8 cellular contexts compared by ENCODE assay signal in the genomic region with DNA sequence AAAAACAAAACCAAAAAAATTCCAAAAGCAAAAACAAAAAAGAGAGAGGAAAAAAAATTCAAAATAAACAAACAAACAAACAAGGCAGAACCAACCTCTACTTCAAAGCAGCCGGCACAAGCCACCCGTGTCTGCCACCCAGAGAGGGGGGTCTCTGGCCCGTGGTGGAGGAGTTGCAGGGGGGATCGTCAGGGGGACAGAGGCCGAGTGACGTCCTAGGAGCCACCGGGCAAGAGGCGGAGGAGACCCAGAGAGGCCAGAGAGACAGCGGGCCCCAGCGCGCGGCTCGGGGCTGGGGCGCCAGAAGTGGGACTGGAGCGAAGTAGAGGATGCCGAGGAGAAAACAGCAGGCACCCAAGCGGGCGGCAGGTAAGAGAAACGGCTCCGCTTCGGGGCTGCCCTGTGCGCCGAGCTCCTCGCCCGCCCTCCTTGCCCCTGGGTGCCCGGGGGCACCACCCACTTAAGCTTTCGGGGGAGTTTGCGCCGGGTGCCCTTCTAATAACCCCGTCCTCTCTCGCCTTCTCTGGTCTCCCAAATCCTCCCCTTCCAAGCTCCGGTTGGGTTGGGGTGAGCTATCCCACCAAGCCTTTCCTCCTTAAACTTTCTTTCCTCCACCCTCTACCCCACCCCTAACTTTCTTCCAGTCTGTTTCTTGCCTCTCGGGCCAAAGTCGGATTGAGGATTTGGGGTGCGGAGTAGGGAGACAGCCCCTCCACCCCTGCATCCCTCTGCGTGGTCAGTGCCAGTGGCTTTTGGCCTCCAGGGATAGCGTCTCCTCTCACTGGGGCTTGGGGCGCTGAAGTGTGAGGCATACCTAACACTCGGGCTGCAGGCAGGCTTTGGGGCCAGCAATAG. TPM values are rescaled to one million over a fixed set of nuclear protein-coding genes. Genes with fewer than 3 reads are reported as not detected.
DNase-seq lines count a peak whose midpoint lies in the region; ATAC-seq and TF ChIP-seq lines count a peak whose summit lies in the region.

No MANE protein-coding gene starts in this region.

- no peak for TF ChIP-seq POLR2A in ovary (IDR thresholded peaks at IDR 0.05)

- no peaks in the 10 kb centered on the region for H3K9me3 ChIP-seq in ovary

- H3K27me3 ChIP-seq in ovary, result no peaks in the 10 kb centered on the region

- no peak for TF ChIP-seq EP300 in ovary (IDR thresholded peaks at IDR 0.05)

- intact Hi-C loops in ovary (cut with DNase I), result no loop called here

- peak overlapping the region; percentile 56 for H3K4me3 ChIP-seq in fibroblast of pulmonary artery (replicated peaks; ENCODE audit: low read depth, low read length)
- H3K4me3 ChIP-seq in ovary, result peak overlapping the region; percentile 66

- peaks cover 5% of the 10 kb centered on the region for H3K4me1 ChIP-seq in ovary (ENCODE audit: insufficient read depth)

- H3K36me3 ChIP-seq in ovary, result no peaks in the 10 kb centered on the region

- WGBS in ovary, 3 donors, result 1 to 2% (median 1%) methylated on average over 39 of the region's 39 CpGs

- DNase-seq in M059J (ENCODE audit: low read depth), result peak; percentile 67
- peak; percentile 65 for DNase-seq in activated CD8-positive, alpha-beta memory T cell treated with anti-CD3 and anti-CD28 coated beads, Interleukin-2, amount 50 U/mL, for 48 hours
- no peak for DNase-seq in fibroblast of pulmonary artery (ENCODE audit: low read depth)
- DNase-seq in ovary, result peak; percentile 36 to 67 (median 53)
- DNase-seq in cerebellar nuclear complex (lab: John Stamatoyannopoulos, UW), result no peak
- DNase-seq in H4 (ENCODE audit: low spot score), result no peak
- no peak for DNase-seq in cortex of kidney (lab: John Stamatoyannopoulos, UW)

- TF ChIP-seq CTCF in fibroblast of pulmonary artery (IDR thresholded peaks at IDR 0.05; ENCODE audit: low read length, missing control alignments) (no peak), ovary (IDR thresholded peaks at IDR 0.05) (no peak)

- peak overlapping the region; percentile 64 to 80 for H3K27ac ChIP-seq in ovary

- no peak for ATAC-seq in HG03108 (IDR thresholded peaks at IDR 0.05; ENCODE audit: unreplicated experiment)

RNA-seq across cellular contexts. Expression of gene TSHZ2, which starts 1.0 kb away (rescaled TPM):
- 5.5 and 11.9 TPM in 2 replicates for total RNA-seq in M059J (2014; rRNA removed; shearing (Covaris generic))
- total RNA-seq in ovary, result 100 to 1,000 TPM in 1 of 7 donors, 10 to 100 TPM in 6; 18.2 to 113 (median 55.0) TPM
- 10 to 100 TPM; 23.8 to 40.2 TPM for polyA plus RNA-seq in ovary
- 0.33 and 1.4 TPM in 2 replicates for total RNA-seq in H4 (2014; rRNA removed; shearing (Covaris generic))

Comparison
In these comparisons a context has a peak if more than half of its experiments do, and no peak if none do; other contexts are left out.
1. DNase-seq: peak in M059J (single experiment), activated CD8-positive, alpha-beta memory T cell treated with anti-CD3 and anti-CD28 coated beads, Interleukin-2, amount 50 U/mL, for 48 hours (single experiment) and ovary (5 of 5); none in fibroblast of pulmonary artery (single experiment), cerebellar nuclear complex (0 of 2), H4 (single experiment) and cortex of kidney (single experiment).